In the genomic region with DNA sequence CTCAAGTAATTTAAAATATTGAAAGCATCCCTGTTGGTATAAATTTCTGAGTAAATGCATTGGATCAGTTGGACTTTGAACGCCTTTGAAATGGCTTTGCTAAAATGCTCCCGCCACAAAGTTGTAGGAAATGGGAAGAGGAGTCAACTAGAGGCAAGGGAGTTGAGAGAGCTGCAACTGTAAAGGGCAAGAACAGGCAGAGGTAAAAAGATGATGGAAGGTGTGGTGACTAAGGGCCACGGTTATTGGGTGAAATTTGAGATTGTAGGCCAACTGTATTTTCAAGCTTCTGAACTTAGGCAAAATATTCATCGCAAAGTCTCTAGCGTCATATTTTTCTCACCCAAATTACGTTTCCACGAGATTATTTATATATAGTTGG, we compare ENCODE assay signal across 8 cellular contexts. TPM values are rescaled to one million over a fixed set of nuclear protein-coding genes. Genes with fewer than 3 reads are reported as not detected.
DNase-seq lines count a peak whose midpoint lies in the region; ATAC-seq and TF ChIP-seq lines count a peak whose summit lies in the region.

No MANE protein-coding gene starts in this region.

- H4K12ac ChIP-seq in trophoblast cell (ENCODE audit: low read depth, low read length): no peak overlapping the region

- no peak overlapping the region for H3K18ac ChIP-seq in trophoblast cell (ENCODE audit: low read length)

- no peak overlapping the region; the same call in 1 of the 2 replicates for H2AFZ ChIP-seq in OCI-LY7 (ENCODE audit: low read length)
- no peak overlapping the region for H2AFZ ChIP-seq in trophoblast cell (ENCODE audit: insufficient read depth, low read length, poor library complexity)

- H3K9me3 ChIP-seq in DOHH2 (ENCODE audit: control insufficient read depth, insufficient read depth, low read length) (no peaks in the 10 kb centered on the region), OCI-LY7 (ENCODE audit: low read length) (no peaks in the 10 kb centered on the region), endocrine pancreas (ENCODE audit: control insufficient read depth, low read length) (no peaks in the 10 kb centered on the region), trophoblast cell (ENCODE audit: insufficient read depth, low read depth, low read length) (no peaks in the 10 kb centered on the region)

- peaks cover 4% of the 10 kb centered on the region for H3K79me1 ChIP-seq in trophoblast cell (ENCODE audit: low read length)

- H4K20me1 ChIP-seq in DOHH2 (ENCODE audit: control insufficient read depth, insufficient read depth, low read depth, low read length): no peaks in the 10 kb centered on the region
- H4K20me1 ChIP-seq in OCI-LY7 (ENCODE audit: insufficient read depth, low read length): 0 out of 2 replicates have a peak, but pooled peaks cover 6% of the 10 kb centered on the region

- DNase-seq in OCI-LY7 (ENCODE audit: low spot score) (no peak), trophoblast cell (no peak), COR-L47 (lab: John Stamatoyannopoulos, UW) (no peak), NCI-H226 (no peak)

- H2BK120ac ChIP-seq in trophoblast cell (ENCODE audit: insufficient read depth, low read length, poor library complexity): no peak overlapping the region

- no CpG with 5 or more reads among the region's 7 CpGs for WGBS in trophoblast cell (ENCODE audit: extremely low coverage, insufficient coverage, insufficient read length)

- H2BK12ac ChIP-seq in trophoblast cell (ENCODE audit: low read length): no peak overlapping the region

- H3K4me2 ChIP-seq in DOHH2 (ENCODE audit: low read length): peak overlapping the region; percentile 65
- H3K4me2 ChIP-seq in OCI-LY7 (ENCODE audit: low read length): peak overlapping the region; percentile 61
- H3K4me2 ChIP-seq in trophoblast cell (ENCODE audit: low read length): peak overlapping the region; percentile 61

- H3K9me2 ChIP-seq in DOHH2 (replicated peaks; ENCODE audit: control insufficient read depth, low read length) (no peaks in the 10 kb centered on the region), OCI-LY7 (ENCODE audit: insufficient read depth, low read length) (no peaks in the 10 kb centered on the region)

- no peak overlapping the region for H2BK5ac ChIP-seq in trophoblast cell (ENCODE audit: low read depth, low read length, poor library complexity)

- POLR2A ChIA-PET in OCI-LY7 (lab: Charles Lee): interaction anchor here (2.0 to 4.9 kb wide), 2 partner anchors 10 to 12 kb away, joined by 13 to 46 read pairs; a partner anchor contains a TSS

- TSS peak; percentile 49 for BruUV-seq in OCI-LY7 (replicated peaks; lab: Mats Ljungman, UMichigan)

- H3K79me2 ChIP-seq in DOHH2 (ENCODE audit: control insufficient read depth, low read length): peaks cover 52% of the 10 kb centered on the region
- H3K79me2 ChIP-seq in OCI-LY7 (ENCODE audit: insufficient read depth, low read depth, low read length): peaks cover 32% of the 10 kb centered on the region
- no peaks in the 10 kb centered on the region for H3K79me2 ChIP-seq in trophoblast cell (ENCODE audit: control insufficient read depth, insufficient read depth, low read length, poor library complexity)

- H3K4me1 ChIP-seq in DOHH2 (ENCODE audit: control insufficient read depth, low read length): peaks cover 49% of the 10 kb centered on the region
- peaks cover 26% of the 10 kb centered on the region for H3K4me1 ChIP-seq in OCI-LY7 (ENCODE audit: insufficient read depth, low read length, poor library complexity, severe bottlenecking)
- peaks cover 5% of the 10 kb centered on the region for H3K4me1 ChIP-seq in endocrine pancreas (ENCODE audit: control insufficient read depth, insufficient read depth, low read length)
- H3K4me1 ChIP-seq in trophoblast cell (ENCODE audit: control insufficient read depth in 1 of 2, insufficient read depth in 2 of 2, low read length in 2 of 2): peaks cover 0 to 2% of the 10 kb centered on the region in 2 experiments

- H3K36me3 ChIP-seq in DOHH2 (ENCODE audit: control insufficient read depth, low read length) (peaks cover 70% of the 10 kb centered on the region), OCI-LY7 (ENCODE audit: insufficient read depth, low read length) (peaks cover 69% of the 10 kb centered on the region), endocrine pancreas (ENCODE audit: control insufficient read depth, insufficient read depth, low read length) (no peaks in the 10 kb centered on the region), trophoblast cell (ENCODE audit: control insufficient read depth in 1 of 2, insufficient read depth in 2 of 2, low read length in 2 of 2) (peaks cover 10 to 21% of the 10 kb centered on the region in 2 experiments)

- no peak for ATAC-seq in GM18873 (IDR thresholded peaks at IDR 0.05; ENCODE audit: low FRiP score, unreplicated experiment)
- no peak for ATAC-seq in HG02759 (IDR thresholded peaks at IDR 0.05; ENCODE audit: unreplicated experiment)

- no peak overlapping the region for H2AK5ac ChIP-seq in trophoblast cell (ENCODE audit: low read length)

- H3K27ac ChIP-seq in DOHH2 (ENCODE audit: low read depth, low read length): peak overlapping the region; percentile 76
- H3K27ac ChIP-seq in OCI-LY7 (ENCODE audit: low read depth, low read length, poor library complexity, severe bottlenecking): peak overlapping the region; percentile 79
- H3K27ac ChIP-seq in trophoblast cell (ENCODE audit: low read depth, low read length): no peak overlapping the region

- peaks cover 58% of the 10 kb centered on the region for H3F3A ChIP-seq in DOHH2 (ENCODE audit: control insufficient read depth, insufficient read depth)

- no peak overlapping the region for H4K8ac ChIP-seq in trophoblast cell (ENCODE audit: low read depth, low read length)

- H3K23ac ChIP-seq in trophoblast cell (ENCODE audit: low read length): no peak overlapping the region

- no peak overlapping the region for H3K14ac ChIP-seq in trophoblast cell (ENCODE audit: low read length)

- H4K91ac ChIP-seq in trophoblast cell (ENCODE audit: low read depth, low read length): no peak overlapping the region

- no peak overlapping the region for H3K4ac ChIP-seq in trophoblast cell (ENCODE audit: low read depth, low read length)

- TF ChIP-seq CTCF in DOHH2 (IDR thresholded peaks at IDR 0.05; ENCODE audit: low read depth, low read length, poor library complexity, severe bottlenecking) (no peak), OCI-LY7 (conservative IDR thresholded peaks at IDR 0.05; ENCODE audit: low read length) (no peak)

- H3K27me3 ChIP-seq in DOHH2 (ENCODE audit: control insufficient read depth, low read length) (no peaks in the 10 kb centered on the region), endocrine pancreas (ENCODE audit: control insufficient read depth, insufficient read depth, low read length) (no peaks in the 10 kb centered on the region), trophoblast cell (ENCODE audit: insufficient read depth, low read length) (no peaks in the 10 kb centered on the region)

- H3K9ac ChIP-seq in endocrine pancreas (ENCODE audit: control insufficient read depth, insufficient read depth, low read length): no peak overlapping the region
- H3K9ac ChIP-seq in trophoblast cell (ENCODE audit: low read length): peak overlapping the region; percentile 68

- intact Hi-C loops in OCI-LY7 (cut with micrococcal nuclease; ENCODE audit: unreplicated experiment): loop anchor here (10.0 kb wide), 1 partner anchor 699 kb away; a partner anchor contains a TSS

- peak overlapping the region; percentile 90 for H3K4me3 ChIP-seq in DOHH2 (ENCODE audit: low read length)
- peak overlapping the region; percentile 91 for H3K4me3 ChIP-seq in OCI-LY7 (ENCODE audit: low read depth, low read length, poor library complexity, severe bottlenecking)
- peak overlapping the region; percentile 51 for H3K4me3 ChIP-seq in endocrine pancreas (ENCODE audit: control insufficient read depth, insufficient read depth, low read length)
- no peak overlapping the region for H3K4me3 ChIP-seq in trophoblast cell (ENCODE audit: low read depth, low read length)

- CTCF ChIA-PET in OCI-LY7 (lab: Charles Lee; ENCODE audit: unreplicated experiment): no interaction called here

RNA-seq across cellular contexts. Expression of a gene that starts 0.6 kb away (rescaled TPM):
- total RNA-seq in OCI-LY7 (2014; rRNA removed; shearing (Covaris generic)): 46.4 and 60.8 TPM in 2 replicates
- total RNA-seq in OCI-LY7 (2022): 107 and 110 TPM in 2 replicates
- 57.1 and 59.3 TPM in 2 replicates for polyA plus RNA-seq in trophoblast cell (2013)

RNA-seq across cellular contexts. Expression of a gene that starts 11.9 kb away (rescaled TPM):
- total RNA-seq in OCI-LY7 (2014; rRNA removed; shearing (Covaris generic)): 151 and 196 TPM in 2 replicates
- 181 and 219 TPM in 2 replicates for total RNA-seq in OCI-LY7 (2022)
- polyA plus RNA-seq in trophoblast cell (2013): 211 and 221 TPM in 2 replicates

RNA-seq across cellular contexts. Expression of a gene that starts 12.2 kb away (rescaled TPM):
- 62.9 and 64.7 TPM in 2 replicates for total RNA-seq in OCI-LY7 (2014; rRNA removed; shearing (Covaris generic))
- 45.1 and 55.3 TPM in 2 replicates for total RNA-seq in OCI-LY7 (2022)
- polyA plus RNA-seq in trophoblast cell (2013): 9.9 and 10.7 TPM in 2 replicates

RNA-seq across cellular contexts. Expression of a gene that starts 29.3 kb away (rescaled TPM):
- 1.8 and 5.6 TPM in 2 replicates for total RNA-seq in OCI-LY7 (2014; rRNA removed; shearing (Covaris generic))
- total RNA-seq in OCI-LY7 (2022): 2.2 and 3.3 TPM in 2 replicates
- polyA plus RNA-seq in trophoblast cell (2013): 0.06 and 0.07 TPM in 2 replicates

RNA-seq across cellular contexts. Expression of a gene that starts 42.8 kb away (rescaled TPM):
- 381 and 517 TPM in 2 replicates for total RNA-seq in OCI-LY7 (2014; rRNA removed; shearing (Covaris generic))
- total RNA-seq in OCI-LY7 (2022): 478 and 522 TPM in 2 replicates
- polyA plus RNA-seq in trophoblast cell (2013): 118 and 119 TPM in 2 replicates
